In the genomic region with DNA sequence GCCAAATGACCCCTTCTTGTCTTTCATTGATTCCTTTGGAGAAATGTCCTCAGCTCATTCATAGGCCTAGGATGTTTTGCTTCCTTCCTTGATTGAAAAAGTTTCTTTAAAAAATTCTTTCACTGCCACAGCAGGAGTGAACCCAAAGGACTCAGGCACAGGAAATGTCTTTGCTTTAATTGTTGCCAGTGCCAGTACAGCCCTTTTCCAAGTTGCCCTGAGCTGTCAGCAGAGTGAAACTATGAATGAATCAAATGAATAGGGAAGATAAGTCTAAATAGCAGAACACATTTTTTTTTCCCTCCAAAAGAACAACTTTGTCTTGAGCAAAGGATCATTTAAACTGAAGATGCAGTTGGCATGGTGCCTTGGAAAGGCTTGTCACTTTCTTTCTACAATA, we compare ENCODE assay signal across 33 cellular contexts.
DNase-seq lines count a peak whose midpoint lies in the region; ATAC-seq lines count a peak whose summit lies in the region.
"Had no signal": no experiment of that assay in that cellular context is flagged by ENCODE, and none has a peak within 500 bp of the region (broad histone marks: within the 10 kb centered on the region; RNA-seq: fewer than 3 reads in every experiment).

No MANE protein-coding gene starts in this region.

- peaks cover 0 to 3% (median 0%) of the 10 kb centered on the region in 3 donors for H3K36me3 Mint-ChIP-seq in immature natural killer cell
- H3K36me3 Mint-ChIP-seq: activated naive CD4-positive, alpha-beta T cell treated with anti-CD3 and anti-CD28 coated beads, Interleukin-2, amount 50 U/mL, for 24 hours; neural progenitor cell had no signal

- peak overlapping the region; percentile 50 to 83 (median 76) for H3K4me3 Mint-ChIP-seq in immature natural killer cell
- H3K4me3 Mint-ChIP-seq: activated CD4-positive, alpha-beta T cell treated with anti-CD3 and anti-CD28 coated beads for 36 hours; activated naive CD4-positive, alpha-beta T cell treated with anti-CD3 and anti-CD28 coated beads, Interleukin-2, amount 50 U/mL, for 24 hours; H9; neural progenitor cell; T-helper 2 cell treated with Interferon-gamma antibody and Interleukin-4, amounts not matched to agents 5 μg/mL and 100 μg/mL, for 36 hours had no signal

- peak; percentile 60 to 67 for ATAC-seq in right cardiac atrium
- ATAC-seq: activated CD4-positive, alpha-beta T cell treated with anti-CD3 and anti-CD28 coated beads for 36 hours; lower lobe of right lung had no signal

- H3K4me3 ChIP-seq in right cardiac atrium (ENCODE audit: low read length): no peak overlapping the region
- no peak overlapping the region for H3K4me3 ChIP-seq in SK-N-MC
- H3K4me3 ChIP-seq: breast epithelium, lower lobe of right lung, neural progenitor cell, PC-9, right lobe of liver, tibial artery had no signal

- H3K27ac Mint-ChIP-seq in immature natural killer cell: peak overlapping the region in 4 of 6 donors; percentile 3 to 71 (median 60)
- H3K27ac Mint-ChIP-seq: activated CD4-positive, alpha-beta T cell treated with anti-CD3 and anti-CD28 coated beads for 36 hours; activated naive CD4-positive, alpha-beta T cell treated with anti-CD3 and anti-CD28 coated beads, Interleukin-2, amount 50 U/mL, for 24 hours; H9; neural progenitor cell; T-helper 2 cell treated with Interferon-gamma antibody and Interleukin-4, amounts not matched to agents 5 μg/mL and 100 μg/mL, for 36 hours had no signal

- H3K9me3 ChIP-seq in right cardiac atrium (ENCODE audit: control insufficient read depth, low read length) (no peaks in the 10 kb centered on the region), SK-N-MC (ENCODE audit: low read depth, low read length) (no peaks in the 10 kb centered on the region)
- H3K9me3 ChIP-seq: BE2C, breast epithelium, lower lobe of right lung, right lobe of liver, tibial artery had no signal

- no peak overlapping the region for H3K9ac ChIP-seq in SK-N-MC (ENCODE audit: insufficient read length)
- H3K9ac ChIP-seq: neural progenitor cell, parathyroid adenoma had no signal

- H3K27me3 Mint-ChIP-seq in immature natural killer cell (ENCODE audit: low read depth in 3 of 3): peaks cover 0 to 2% (median 0%) of the 10 kb centered on the region in 3 donors

- no peaks in the 10 kb centered on the region for H3K36me3 ChIP-seq in SK-N-MC (ENCODE audit: insufficient read depth, low read length)
- H3K36me3 ChIP-seq: BE2C, breast epithelium, lower lobe of right lung, neural progenitor cell, right lobe of liver, tibial artery had no signal

- peaks cover 35 to 46% of the 10 kb centered on the region in 2 donors for H3K4me1 Mint-ChIP-seq in immature natural killer cell

- H3K9me3 Mint-ChIP-seq in immature natural killer cell: no peaks in the 10 kb centered on the region
- H3K9me3 Mint-ChIP-seq: activated naive CD4-positive, alpha-beta T cell treated with anti-CD3 and anti-CD28 coated beads, Interleukin-2, amount 50 U/mL, for 24 hours; H9; neural progenitor cell; T-helper 2 cell treated with Interferon-gamma antibody and Interleukin-4, amounts not matched to agents 5 μg/mL and 100 μg/mL, for 36 hours had no signal

- H3K4me1 ChIP-seq in right cardiac atrium (ENCODE audit: control insufficient read depth, insufficient read depth, low read length): peaks cover 1% of the 10 kb centered on the region
- H3K4me1 ChIP-seq: BE2C, breast epithelium, neural progenitor cell, right lobe of liver had no signal

- intact Hi-C loops in right cardiac atrium (cut with DNase I): no loop called here
- intact Hi-C loops in cardiac septum (cut with DNase I): no loop called here
- intact Hi-C loops in head of caudate nucleus (cut with DNase I): no loop called here

- no peak overlapping the region for H3K27ac ChIP-seq in right cardiac atrium (ENCODE audit: low read length)
- H3K27ac ChIP-seq in SK-N-MC: peak overlapping the region; percentile 45; the same call in 1 of the 2 replicates
- H3K27ac ChIP-seq: breast epithelium, epithelial cell of prostate, lower lobe of right lung, neural progenitor cell, parathyroid adenoma, PC-9, right lobe of liver, tibial artery had no signal

- DNase-seq in right cardiac atrium: no peak
- DNase-seq in cardiac septum (ENCODE audit: low spot score): no peak
- peak; percentile 44 for DNase-seq in SK-N-MC (ENCODE audit: low read depth, low spot score)
- DNase-seq in immature natural killer cell: no peak
- DNase-seq in head of caudate nucleus: no peak
- DNase-seq in GM03348 (ENCODE audit: low spot score): no peak
- DNase-seq in stimulated activated CD8-positive, alpha-beta memory T cell treated with anti-CD3 and anti-CD28 coated beads, Interleukin-4, amount 100 ng/mL, for 48 hours: no peak
- no peak for DNase-seq in NOMO-1 treated with DMSO at 0.1 percent for 48 hours (lab: John Stamatoyannopoulos, UW; ENCODE audit: unreplicated experiment)
- DNase-seq: ACHN; activated CD4-positive, alpha-beta T cell treated with anti-CD3 and anti-CD28 coated beads for 36 hours; BE2C; DMS153; effector CD8-positive, alpha-beta T cell; glutamatergic neuron; H9; kidney; lower lobe of right lung; NCI-H1417 treated with DMSO at 0.1 percent for 48 hours; NCI-H2081 treated with DMSO at 0.1 percent for 48 hours; NCI-H2227 treated with DMSO at 0.1 percent for 48 hours; NCI-H526; PC-9; right lobe of liver; SHP77; stimulated activated CD4-positive, alpha-beta T cell treated with anti-CD3 and anti-CD28 coated beads, Interleukin-12 subunit alpha, Interleukin-12 subunit beta, amount 100 ng/mL, for 4 hours; stimulated activated CD4-positive, alpha-beta T cell treated with anti-CD3 and anti-CD28 coated beads, Interleukin-4, amount 100 ng/mL, for 1 hour; tibial artery had no signal

- H3K27me3 ChIP-seq in right cardiac atrium (ENCODE audit: control insufficient read depth, insufficient read depth): no peaks in the 10 kb centered on the region
- H3K27me3 ChIP-seq: BE2C, breast epithelium, neural progenitor cell, right lobe of liver, tibial artery had no signal
